Comparison of ENCODE assay signal across 8 cellular contexts in genomic region chr3:65596511-65597224, GRCh38.
A peak's percentile ranks its signal among the peaks of the same experiment; 100 is the strongest.
DNase-seq lines count a peak whose midpoint lies in the region; ATAC-seq, FAIRE-seq and TF ChIP-seq lines count a peak whose summit lies in the region.
"Had no signal": no experiment of that assay in that cellular context is flagged by ENCODE, and none has a peak within 500 bp of the region (broad histone marks: within the 10 kb centered on the region; RNA-seq: fewer than 3 reads in every experiment).

No MANE protein-coding gene starts in this region.

- H3K27ac ChIP-seq in brain microvascular endothelial cell (no peak overlapping the region), tibial artery (no peak overlapping the region)

- no peaks in the 10 kb centered on the region for H3K9me3 ChIP-seq in tibial artery

- in situ Hi-C loops in brain microvascular endothelial cell (cut with HindIII; ENCODE audit: low pct_ligation_motif_present, low sequenced_read_pairs), result no loop called here

- no peak for TF ChIP-seq CTCF in brain microvascular endothelial cell (IDR thresholded peaks at IDR 0.05; ENCODE audit: low read depth, low read length, missing control alignments)
- no peak for TF ChIP-seq CTCF in tibial artery (IDR thresholded peaks at IDR 0.05)
- TF ChIP-seq CTCF in D721Med (IDR thresholded peaks at IDR 0.05; ENCODE audit: insufficient read depth, missing control alignments), result no peak

- no peak for ATAC-seq in HG03378 (IDR thresholded peaks at IDR 0.05; ENCODE audit: unreplicated experiment)
- ATAC-seq: Panc1 had no signal

- DNase-seq in NCI-H146 (lab: John Stamatoyannopoulos, UW) (peak; percentile 32), brain microvascular endothelial cell (no peak), left kidney (ENCODE audit: low read depth, low spot score) (peak; percentile 33), tibial artery (no peak), HCEC 1CT (no peak), D721Med (ENCODE audit: insufficient read length, low spot score) (no peak)

- H3K4me1 ChIP-seq in tibial artery, result peaks cover 0 to 25% (median 16%) of the 10 kb centered on the region in 4 donors

- H3K27me3 ChIP-seq in brain microvascular endothelial cell (replicated peaks), result no peaks in the 10 kb centered on the region
- no peaks in the 10 kb centered on the region for H3K27me3 ChIP-seq in tibial artery

- H3K36me3 ChIP-seq in brain microvascular endothelial cell (replicated peaks) (no peaks in the 10 kb centered on the region), tibial artery (no peaks in the 10 kb centered on the region)

- no peak for FAIRE-seq in D721Med (lab: Jason Lieb, UNC)

- intact Hi-C loops in tibial artery (cut with DNase I; ENCODE audit: low total_unique reads), result no loop called here

- H3K4me3 ChIP-seq in brain microvascular endothelial cell (ENCODE audit: low read depth, low read length) (peak overlapping the region; percentile 46), tibial artery (peak overlapping the region; percentile 42 to 53)

Comparison
In these comparisons a context has a peak if more than half of its experiments do, and no peak if none do; other contexts are left out.
1. DNase-seq: peak in NCI-H146 (single experiment) and left kidney (single experiment); none in brain microvascular endothelial cell (single experiment), tibial artery (0 of 2), HCEC 1CT (single experiment) and D721Med (single experiment).